In genomic region chr10:99845837-99846382, GRCh38 we compare ENCODE assay signal across 8 cellular contexts.
DNase-seq lines count a peak whose midpoint lies in the region; ATAC-seq, FAIRE-seq and TF ChIP-seq lines count a peak whose summit lies in the region.

No MANE protein-coding gene starts in this region.

- no peak overlapping the region; the same call in 2 of the 3 replicates for H2BK15ac ChIP-seq in IMR-90 (ENCODE audit: low read depth, low read length)

- H2AK9ac ChIP-seq in IMR-90 (replicated peaks; ENCODE audit: low read depth, low read length, poor library complexity), result no peak overlapping the region

- no peaks in the 10 kb centered on the region for H3K27me3 Mint-ChIP-seq in activated T-cell treated with anti-CD3 and anti-CD28 coated beads, Interleukin-2, amount 50 U/mL, for 72 hours (ENCODE audit: low read depth)
- H3K27me3 Mint-ChIP-seq in nephron progenitor cell (ENCODE audit: low read depth, poor library complexity), result peaks cover 13% of the 10 kb centered on the region
- H3K27me3 Mint-ChIP-seq in stimulated activated naive CD8-positive, alpha-beta T cell treated with anti-CD3 and anti-CD28 coated beads, Interleukin-15, amount 100 ng/mL, for 72 hours, result no peaks in the 10 kb centered on the region

- CTCF ChIA-PET in IMR-90 (lab: Yijun Ruan, JAX), result interaction anchor here (0.5 to 2.2 kb wide), 24 partner anchors 8 to 1946 kb away, joined by 3 to 31 read pairs (median 4); partner anchors contain the start of gene DNMBP

- peaks cover 9% of the 10 kb centered on the region for H3K4me1 Mint-ChIP-seq in activated T-cell treated with anti-CD3 and anti-CD28 coated beads, Interleukin-2, amount 50 U/mL, for 72 hours (ENCODE audit: low read depth)
- H3K4me1 Mint-ChIP-seq in nephron progenitor cell, result peaks cover 11% of the 10 kb centered on the region
- peaks cover 11% of the 10 kb centered on the region for H3K4me1 Mint-ChIP-seq in stimulated activated naive CD8-positive, alpha-beta T cell treated with anti-CD3 and anti-CD28 coated beads, Interleukin-15, amount 100 ng/mL, for 72 hours

- H4K91ac ChIP-seq in IMR-90 (ENCODE audit: insufficient read depth, low read depth, low read length), result no peak overlapping the region

- no peak overlapping the region for H3K27ac Mint-ChIP-seq in activated T-cell treated with anti-CD3 and anti-CD28 coated beads, Interleukin-2, amount 50 U/mL, for 72 hours
- no peak overlapping the region for H3K27ac Mint-ChIP-seq in nephron progenitor cell
- H3K27ac Mint-ChIP-seq in stimulated activated naive CD8-positive, alpha-beta T cell treated with anti-CD3 and anti-CD28 coated beads, Interleukin-15, amount 100 ng/mL, for 72 hours, result peak overlapping the region in 1 of 2 donors; percentile 22

- H3K14ac ChIP-seq in IMR-90 (replicated peaks; ENCODE audit: low read depth, low read length), result no peak overlapping the region

- no TSS peak for BruUV-seq in IMR-90 (replicated peaks; lab: Mats Ljungman, UMichigan)

- no peak overlapping the region for H4K5ac ChIP-seq in IMR-90 (ENCODE audit: low read depth, low read length)

- FAIRE-seq in GM19239 (lab: Jason Lieb, UNC), result peak; percentile 89
- FAIRE-seq in RCC 7860 (lab: Jason Lieb, UNC), result peak; percentile 72

- peak overlapping the region in 1 of 2 experiments; percentile 82; a peak in 2 of 4 replicates for H4K8ac ChIP-seq in IMR-90 (ENCODE audit: low read depth in 2 of 2, low read length in 2 of 2)

- peak; percentile 93 for TF ChIP-seq RAD21 in IMR-90 (IDR thresholded peaks at IDR 0.05; ENCODE audit: low read length)

- H3K36me3 ChIP-seq in IMR-90 (ENCODE audit: control insufficient read depth, insufficient read depth, low read length), result no peaks in the 10 kb centered on the region

- H3K79me1 ChIP-seq in IMR-90 (ENCODE audit: low read depth in 1 of 2, low read length in 2 of 2), result no peaks in the 10 kb centered on the region

- no peaks in the 10 kb centered on the region for H4K20me1 ChIP-seq in IMR-90 (ENCODE audit: insufficient read depth, low read length)

- no peaks in the 10 kb centered on the region for H3K27me3 ChIP-seq in IMR-90 (ENCODE audit: control insufficient read depth, insufficient read depth, low read length)

- peak overlapping the region; percentile 32; the same call in 1 of the 2 replicates for H2BK120ac ChIP-seq in IMR-90 (ENCODE audit: low read depth, low read length)

- peak overlapping the region; percentile 33 to 54 for H3K4me3 Mint-ChIP-seq in activated T-cell treated with anti-CD3 and anti-CD28 coated beads, Interleukin-2, amount 50 U/mL, for 72 hours
- peak overlapping the region; percentile 67 for H3K4me3 Mint-ChIP-seq in nephron progenitor cell
- peak overlapping the region; percentile 10 to 22 for H3K4me3 Mint-ChIP-seq in stimulated activated naive CD8-positive, alpha-beta T cell treated with anti-CD3 and anti-CD28 coated beads, Interleukin-15, amount 100 ng/mL, for 72 hours

- TF ChIP-seq POLR2A in IMR-90 (IDR thresholded peaks at IDR 0.05; ENCODE audit: low read depth, low read length), result no peak

- H3K36me3 Mint-ChIP-seq in activated T-cell treated with anti-CD3 and anti-CD28 coated beads, Interleukin-2, amount 50 U/mL, for 72 hours (ENCODE audit: insufficient read depth in 2 of 2), result no peaks in the 10 kb centered on the region
- H3K36me3 Mint-ChIP-seq in nephron progenitor cell (ENCODE audit: low read depth), result peaks cover 3% of the 10 kb centered on the region

- H3K4me1 ChIP-seq in IMR-90 (ENCODE audit: control insufficient read depth, insufficient read depth, low read length), result no peaks in the 10 kb centered on the region

- peaks cover 4% of the 10 kb centered on the region; the same call in 1 of the 2 replicates for H3K9me1 ChIP-seq in IMR-90 (ENCODE audit: insufficient read depth, low read length)

- H2BK20ac ChIP-seq in IMR-90 (ENCODE audit: low read depth, low read length), result peak overlapping the region; percentile 45

- dilution Hi-C loops in IMR-90 (cut with HindIII; ENCODE audit: low sequenced_read_pairs, unreplicated experiment), result no loop called here

- H2AFZ ChIP-seq in IMR-90 (replicated peaks; ENCODE audit: low read length, poor library complexity), result peak overlapping the region; percentile 88

- ATAC-seq in IMR-90 (ENCODE audit: low read depth), result peak; percentile 94
- peak; percentile 92 to 94 for ATAC-seq in activated T-cell treated with anti-CD3 and anti-CD28 coated beads, Interleukin-2, amount 50 U/mL, for 72 hours (replicated peaks in 1 of 2)
- ATAC-seq in stimulated activated naive CD8-positive, alpha-beta T cell treated with anti-CD3 and anti-CD28 coated beads, Interleukin-15, amount 100 ng/mL, for 72 hours, result peak; percentile 89

- H3K27ac ChIP-seq in IMR-90 (ENCODE audit: insufficient read depth, low read length), result no peak overlapping the region

- no peak overlapping the region for H3K56ac ChIP-seq in IMR-90 (ENCODE audit: extremely low read depth, insufficient read depth, low read length)

- H3K9me3 Mint-ChIP-seq in activated T-cell treated with anti-CD3 and anti-CD28 coated beads, Interleukin-2, amount 50 U/mL, for 72 hours, result no peaks in the 10 kb centered on the region
- peaks cover 3% of the 10 kb centered on the region for H3K9me3 Mint-ChIP-seq in nephron progenitor cell
- H3K9me3 Mint-ChIP-seq in stimulated activated naive CD8-positive, alpha-beta T cell treated with anti-CD3 and anti-CD28 coated beads, Interleukin-15, amount 100 ng/mL, for 72 hours, result no peaks in the 10 kb centered on the region

- H3K9ac ChIP-seq in IMR-90 (ENCODE audit: low read depth, low read length), result no peak overlapping the region

- no peaks in the 10 kb centered on the region for H3K9me3 ChIP-seq in IMR-90 (ENCODE audit: control insufficient read depth, insufficient read depth, low read length)

- H3K4ac ChIP-seq in IMR-90 (ENCODE audit: low read depth, low read length), result peak overlapping the region; percentile 19; the same call in 1 of the 2 replicates

- in situ Hi-C loops in IMR-90 (cut with MboI; ENCODE audit: low sequenced_read_pairs), result loop anchor here (5.0 to 10.0 kb wide), 2 partner anchors 201 to 339 kb away; partner anchors contain the start of gene ERLIN1

- H2AK5ac ChIP-seq in IMR-90 (ENCODE audit: low read depth, low read length), result no peak overlapping the region

- POLR2A ChIA-PET in IMR-90 (lab: Charles Lee; ENCODE audit: unreplicated experiment), result interaction anchor here (0.6 kb wide), 1 partner anchor 114 kb away, joined by 3 read pairs; the partner anchor contains the start of gene CUTC

- H3K4me3 ChIP-seq in IMR-90 (ENCODE audit: insufficient read depth, low read depth, low read length) (no peak overlapping the region), fibroblast of mammary gland (ENCODE audit: control insufficient read depth, low read depth, low read length) (no peak overlapping the region)

- no peak overlapping the region for H3K23ac ChIP-seq in IMR-90 (ENCODE audit: low read depth, low read length)

- 8% methylated on average over 5 of the region's 18 CpGs; no CpG with 5 or more reads in 1 of the 2 experiments for WGBS in IMR-90 (ENCODE audit: extremely low coverage in 2 of 2, insufficient read length in 1 of 2), 2 experiments

- intact Hi-C loops in IMR-90 (cut with micrococcal nuclease), result loop anchor here (1.0 to 10.0 kb wide), 4 partner anchors 114 to 211 kb away; partner anchors contain the start of genes COX15, CUTC and DNMBP

- H2BK5ac ChIP-seq in IMR-90 (ENCODE audit: low read depth, low read length, poor library complexity, severe bottlenecking), result no peak overlapping the region

- H3K18ac ChIP-seq in IMR-90 (ENCODE audit: low read depth, low read length), result no peak overlapping the region

- peak overlapping the region; percentile 11; the same call in 1 of the 2 replicates for H3K4me2 ChIP-seq in IMR-90 (ENCODE audit: low read depth, low read length)

- peak; percentile 94 for DNase-seq in Ammon's horn (ENCODE audit: low spot score)
- peak; percentile 53 for DNase-seq in GM19239 (ENCODE audit: insufficient read length, low spot score)
- DNase-seq in IMR-90, result peak; percentile 94
- peak; percentile 79 for DNase-seq in RCC 7860 (ENCODE audit: low spot score)
- DNase-seq in activated T-cell treated with anti-CD3 and anti-CD28 coated beads, Interleukin-2, amount 50 U/mL, for 72 hours, result peak; percentile 70 to 72
- DNase-seq in fibroblast of mammary gland (ENCODE audit: low read depth), result peak; percentile 97
- DNase-seq in nephron progenitor cell, result peak; percentile 69
- DNase-seq in stimulated activated naive CD8-positive, alpha-beta T cell treated with anti-CD3 and anti-CD28 coated beads, Interleukin-15, amount 100 ng/mL, for 72 hours, result peak; percentile 65 to 70

- TF ChIP-seq CTCF in IMR-90 (conservative IDR thresholded peaks at IDR 0.05; ENCODE audit: low read depth, low read length) (peak; percentile 96), fibroblast of mammary gland (conservative IDR thresholded peaks at IDR 0.05; ENCODE audit: control insufficient read depth, insufficient read depth, low read depth, low read length) (peak; percentile 92), nephron progenitor cell (IDR thresholded peaks at IDR 0.05) (peak; percentile 93)

TF ChIP-seq in IMR-90, 13 proteins besides CTCF, POLR2A, EP300 and RAD21:
- TF ChIP-seq FOS (IDR thresholded peaks at IDR 0.05; ENCODE audit: low read depth, low read length), result no peak
- TF ChIP-seq CHD1 (IDR thresholded peaks at IDR 0.05; ENCODE audit: low read depth, low read length), result no peak
- TF ChIP-seq BHLHE40 (IDR thresholded peaks at IDR 0.05; ENCODE audit: low read depth, low read length), result no peak
- peak; percentile 91 for TF ChIP-seq SMC3 (IDR thresholded peaks at IDR 0.05; ENCODE audit: low read depth, low read length)
- TF ChIP-seq RFX5 (IDR thresholded peaks at IDR 0.05; ENCODE audit: low read depth, low read length), result no peak
- 0 out of 2 replicates have a peak, but pooled peaks have one; percentile 19 for TF ChIP-seq MAFK (IDR thresholded peaks at IDR 0.05; ENCODE audit: low read depth, low read length)
- TF ChIP-seq CEBPB (IDR thresholded peaks at IDR 0.05; ENCODE audit: low read depth, low read length), result peak; percentile 88

Comparison
In these comparisons a context has a peak if more than half of its experiments do, and no peak if none do; other contexts are left out.
1. H3K4me3 Mint-ChIP-seq: peak in every context shown above with its lines; median percentile 67 in nephron progenitor cell; 44 in activated T-cell treated with anti-CD3 and anti-CD28 coated beads, Interleukin-2, amount 50 U/mL, for 72 hours; 16 in stimulated activated naive CD8-positive, alpha-beta T cell treated with anti-CD3 and anti-CD28 coated beads, Interleukin-15, amount 100 ng/mL, for 72 hours.